In genomic region chr3:46667657-46668056, GRCh38 we compare ENCODE assay signal across 23 cellular contexts. TPM values are rescaled to one million over a fixed set of nuclear protein-coding genes. Genes with fewer than 3 reads are reported as not detected.
A peak's percentile ranks its signal among the peaks of the same experiment; 100 is the strongest.
DNase-seq lines count a peak whose midpoint lies in the region; ATAC-seq and TF ChIP-seq lines count a peak whose summit lies in the region.
"Had no signal": no experiment of that assay in that cellular context is flagged by ENCODE, and none has a peak within 500 bp of the region (broad histone marks: within the 10 kb centered on the region; RNA-seq: fewer than 3 reads in every experiment).

No MANE protein-coding gene starts in this region.

- no peaks in the 10 kb centered on the region for H3K9me3 ChIP-seq in SK-N-SH
- no peaks in the 10 kb centered on the region for H3K9me3 ChIP-seq in gastroesophageal sphincter
- H3K9me3 ChIP-seq: BLaER1, breast epithelium, mucosa of descending colon had no signal

- H3K9me2 ChIP-seq in SK-N-SH, result no peaks in the 10 kb centered on the region

- H4K20me1 ChIP-seq in SK-N-SH (ENCODE audit: insufficient read depth), result no peaks in the 10 kb centered on the region
- H4K20me1 ChIP-seq: BLaER1 had no signal

- no peak overlapping the region for H3K4me2 ChIP-seq in SK-N-SH
- H3K4me2 ChIP-seq: BLaER1, GM23338, hepatocyte, KMS-11 had no signal

- peaks cover 14% of the 10 kb centered on the region for H3K4me1 Mint-ChIP-seq in WTC11
- H3K4me1 Mint-ChIP-seq: activated CD4-positive, alpha-beta T cell treated with anti-CD3 and anti-CD28 coated beads for 36 hours had no signal

- no peaks in the 10 kb centered on the region for H3K36me3 ChIP-seq in SK-N-SH (replicated peaks in 1 of 2; ENCODE audit: control insufficient read depth in 1 of 2, insufficient read depth in 2 of 2, low read length in 1 of 2)
- H3K36me3 ChIP-seq in gastroesophageal sphincter, result no peaks in the 10 kb centered on the region
- H3K36me3 ChIP-seq: BLaER1, breast epithelium had no signal

- no peak for TF ChIP-seq RAD21 in SK-N-SH (IDR thresholded peaks at IDR 0.05; ENCODE audit: low read length)

- WGBS in SK-N-SH (ENCODE audit: low lambda C conversion rate), result 54% methylated on average over 9 of the region's 9 CpGs
- 67% methylated on average over 1 of the region's 9 CpGs; no CpG with 5 or more reads in 1 of the 2 donors for WGBS in gastroesophageal sphincter (ENCODE audit: low coverage in 1 of 2), 2 donors

- POLR2A ChIA-PET in SK-N-SH (lab: Yijun Ruan, JAX), result no interaction called here
- POLR2A ChIA-PET in WTC11 (lab: Charles Lee), result no interaction called here

- TF ChIP-seq CTCF in SK-N-SH (IDR thresholded peaks at IDR 0.05) (no peak), WTC11 (IDR thresholded peaks at IDR 0.05) (no peak), gastroesophageal sphincter (IDR thresholded peaks at IDR 0.05) (no peak)

- H3F3A ChIP-seq in SK-N-SH (replicated peaks; ENCODE audit: insufficient read depth), result no peaks in the 10 kb centered on the region

- no peak for TF ChIP-seq POLR2A in gastroesophageal sphincter (IDR thresholded peaks at IDR 0.05)

- H3K27ac ChIP-seq in SK-N-SH (ENCODE audit: low read depth in 2 of 2, low read length in 1 of 2), result no peak overlapping the region
- H3K27ac ChIP-seq in gastroesophageal sphincter, result no peak overlapping the region
- H3K27ac ChIP-seq: 22Rv1, BLaER1, breast epithelium, dorsolateral prefrontal cortex, hepatocyte, KMS-11 had no signal

- no peaks in the 10 kb centered on the region; the same call in 1 of the 2 replicates for H3K36me3 Mint-ChIP-seq in WTC11

- H3K9ac ChIP-seq in SK-N-SH, result no peak overlapping the region
- H3K9ac ChIP-seq: BLaER1, KMS-11 had no signal

- ATAC-seq in SK-N-SH treated with all-trans-retinoic acid at 6 μM for 48 hours, result no peak
- no peak for ATAC-seq in WTC11
- no peak for ATAC-seq in gastroesophageal sphincter
- ATAC-seq: activated CD4-positive, alpha-beta T cell treated with anti-CD3 and anti-CD28 coated beads for 36 hours; GM12878; GM23338; mucosa of descending colon had no signal

- no peak overlapping the region for H3K4me3 ChIP-seq in SK-N-SH (ENCODE audit: low read depth in 2 of 2, low read length in 1 of 2)
- H3K4me3 ChIP-seq in gastroesophageal sphincter, result no peak overlapping the region
- H3K4me3 ChIP-seq: BLaER1, breast epithelium, dorsolateral prefrontal cortex, GM12878, GM23338, hepatocyte, mucosa of descending colon had no signal

- no peaks in the 10 kb centered on the region; the same call in 1 of the 2 replicates for H3K27me3 Mint-ChIP-seq in WTC11 (ENCODE audit: low read depth)
- H3K27me3 Mint-ChIP-seq: activated CD4-positive, alpha-beta T cell treated with anti-CD3 and anti-CD28 coated beads for 36 hours had no signal

- H3K9me3 Mint-ChIP-seq in WTC11, result no peaks in the 10 kb centered on the region
- H3K9me3 Mint-ChIP-seq: GM23338 had no signal

- H3K4me3 Mint-ChIP-seq in WTC11, result no peak overlapping the region
- H3K4me3 Mint-ChIP-seq: activated CD4-positive, alpha-beta T cell treated with anti-CD3 and anti-CD28 coated beads for 36 hours; GM23338 had no signal

- CTCF ChIA-PET in SK-N-SH (lab: Yijun Ruan, JAX) (interaction anchor here (5.1 kb wide), 1 partner anchor 179 kb away, joined by 54 read pairs; no protein-coding TSS in a partner anchor), WTC11 (lab: Charles Lee) (no interaction called here)

- H3K79me2 ChIP-seq in SK-N-SH (ENCODE audit: insufficient read depth), result no peaks in the 10 kb centered on the region
- H3K79me2 ChIP-seq: hepatocyte had no signal

- H3K27ac Mint-ChIP-seq in WTC11, result no peak overlapping the region; the same call in 1 of the 2 replicates
- H3K27ac Mint-ChIP-seq: activated CD4-positive, alpha-beta T cell treated with anti-CD3 and anti-CD28 coated beads for 36 hours; GM23338 had no signal

- H3K4me1 ChIP-seq in SK-N-SH (ENCODE audit: control insufficient read depth in 1 of 2, insufficient read depth in 2 of 2, low read depth in 1 of 2, low read length in 1 of 2) (peaks cover 0 to 45% of the 10 kb centered on the region in 2 experiments; a peak in 1 of 4 replicates), gastroesophageal sphincter (peaks cover 0 to 29% (median 4%) of the 10 kb centered on the region in 3 donors)

- intact Hi-C loops in posterior vena cava (cut with DNase I), result no loop called here

- no peak for TF ChIP-seq EP300 in SK-N-SH (IDR thresholded peaks at IDR 0.05; ENCODE audit: borderline replicate concordance in 1 of 2, low read depth in 1 of 2, low read length in 1 of 2)
- TF ChIP-seq EP300 in gastroesophageal sphincter (IDR thresholded peaks at IDR 0.05), result no peak

- H2AFZ ChIP-seq in SK-N-SH (ENCODE audit: low read depth), result no peak overlapping the region
- H2AFZ ChIP-seq: GM23338, hepatocyte had no signal

- DNase-seq in SK-N-SH (peak; percentile 4), WTC11 (ENCODE audit: low spot score) (peak; percentile 5), posterior vena cava (ENCODE audit: low spot score) (peak; percentile 66), AG08396 (ENCODE audit: low spot score) (no peak)
- DNase-seq: activated CD4-positive, alpha-beta T cell treated with anti-CD3 and anti-CD28 coated beads for 36 hours; NCI-H1092 treated with DMSO at 0.1 percent for 48 hours; NCI-H2107; NCI-H524 treated with DMSO at 0.1 percent for 48 hours; nucleus accumbens had no signal

- H3K27me3 ChIP-seq in SK-N-SH (ENCODE audit: insufficient read depth) (no peaks in the 10 kb centered on the region), gastroesophageal sphincter (no peaks in the 10 kb centered on the region)
- H3K27me3 ChIP-seq: BLaER1, breast epithelium, dorsolateral prefrontal cortex, hepatocyte had no signal

TF ChIP-seq in SK-N-SH, 30 proteins besides CTCF, POLR2A, EP300 and RAD21 (continues in another document):
- no peak for TF ChIP-seq FOSL2 (IDR thresholded peaks at IDR 0.05; ENCODE audit: borderline replicate concordance, low read depth)
- TF ChIP-seq PBX3 (IDR thresholded peaks at IDR 0.05), result no peak
- no peak for TF ChIP-seq GABPA (IDR thresholded peaks at IDR 0.05; ENCODE audit: low read depth)

TF ChIP-seq in SK-N-SH treated with all-trans-retinoic acid at 6 μM for 48 hours, 23 proteins besides CTCF, POLR2A, EP300 and RAD21 (continues in another document):
- no peak for TF ChIP-seq ZFP30 (CRISPR knock-in tag; IDR thresholded peaks at IDR 0.05)
- TF ChIP-seq CSRNP3 (CRISPR knock-in tag; IDR thresholded peaks at IDR 0.05), result no peak
- TF ChIP-seq ZC3H10 (CRISPR knock-in tag; IDR thresholded peaks at IDR 0.05), result no peak
- no peak for TF ChIP-seq ZNF70 (CRISPR knock-in tag; IDR thresholded peaks at IDR 0.05)
- no peak for TF ChIP-seq TCF4 (CRISPR knock-in tag; IDR thresholded peaks at IDR 0.05; ENCODE audit: borderline replicate concordance)

TF ChIP-seq in WTC11, 78 proteins besides CTCF, POLR2A, EP300 and RAD21 (continues in another document):
- no peak for TF ChIP-seq ZNF396 (CRISPR knock-in tag; IDR thresholded peaks at IDR 0.05; ENCODE audit: borderline replicate concordance)
- TF ChIP-seq SMAD4 (CRISPR knock-in tag; IDR thresholded peaks at IDR 0.05), result no peak
- no peak for TF ChIP-seq ATF6 (CRISPR knock-in tag; IDR thresholded peaks at IDR 0.05)
- TF ChIP-seq ZNF671 (CRISPR knock-in tag; IDR thresholded peaks at IDR 0.05), result no peak
- no peak for TF ChIP-seq ATF3 (CRISPR knock-in tag; conservative IDR thresholded peaks at IDR 0.05)

RNA-seq across cellular contexts. Expression of gene ALS2CL, which starts 25.8 kb away (rescaled TPM):
- polyA plus RNA-seq in SK-N-SH (2012; rRNA removed), result 0.18 and 0.58 TPM in 2 replicates
- 0.03 and 0.10 TPM in 2 replicates for polyA plus RNA-seq in SK-N-SH (2012; cell fraction: cytosol; rRNA removed)
- 1.2 and 1.5 TPM in 2 replicates for polyA plus RNA-seq in SK-N-SH (2012; cell fraction: nucleus; rRNA removed)
- total RNA-seq in WTC11 (2021) (10.2 to 12.6 TPM (median 11.5 TPM) in 3 replicates), posterior vena cava (10 to 100 TPM; 12.1 to 12.5 TPM), gastroesophageal sphincter (10 to 100 TPM in 1 of 4 donors, 1 to 10 TPM in 3; 4.8 to 10.4 (median 9.6) TPM)

RNA-seq across cellular contexts. Expression of gene TMIE, which starts 33.5 kb away (rescaled TPM):
- 0.03 and 0.10 TPM in 2 replicates for polyA plus RNA-seq in SK-N-SH (2012; rRNA removed)
- 0.05 TPM in 2 replicates for polyA plus RNA-seq in SK-N-SH (2012; cell fraction: cytosol; rRNA removed)
- polyA plus RNA-seq in SK-N-SH (2012; cell fraction: nucleus; rRNA removed), result 0.04 and 0.06 TPM in 2 replicates
- total RNA-seq in WTC11 (2021) (0.57 to 1.3 TPM (median 0.69 TPM) in 3 replicates), posterior vena cava (1 to 10 TPM; 1.4 TPM), gastroesophageal sphincter (1 to 10 TPM in 1 of 4 donors, under 1 TPM in 2, not detected in 1; 0.15 to 1.4 (median 0.69) TPM)
- total RNA-seq: breast epithelium, GM12878 had no signal
- polyA plus RNA-seq: GM12878 had no signal

RNA-seq across cellular contexts. Expression of gene PRSS50, which starts 50.0 kb away (rescaled TPM):
- not detected in 2 replicates for polyA plus RNA-seq in SK-N-SH (2012; rRNA removed)
- polyA plus RNA-seq in SK-N-SH (2012; cell fraction: cytosol; rRNA removed), result 0.01 TPM in 1 of 2 replicates, not detected in the other
- 0.18 and 0.32 TPM in 2 replicates for polyA plus RNA-seq in SK-N-SH (2012; cell fraction: nucleus; rRNA removed)
- total RNA-seq in WTC11 (2021) (0.70 to 1.4 TPM (median 1.2 TPM) in 3 replicates), posterior vena cava (not detected), gastroesophageal sphincter (under 1 TPM in 2 of 4 donors, not detected in 2; 0.31 to 0.54 TPM)
- total RNA-seq: activated CD4-positive, alpha-beta T cell treated with anti-CD3 and anti-CD28 coated beads for 36 hours; esophagus mucosa; GM12878; skeletal muscle tissue had no signal

RNA-seq across cellular contexts. Expression of gene FAM240A, which starts 55.3 kb away (rescaled TPM):
- polyA plus RNA-seq in SK-N-SH (2012; rRNA removed), result not detected in 2 replicates
- not detected in 2 replicates for polyA plus RNA-seq in SK-N-SH (2012; cell fraction: cytosol; rRNA removed)
- polyA plus RNA-seq in SK-N-SH (2012; cell fraction: nucleus; rRNA removed), result not detected in 2 replicates
- total RNA-seq in WTC11 (2021), result 0.09 to 0.14 TPM (median 0.13 TPM) in 3 replicates
- total RNA-seq in posterior vena cava, result under 1 TPM in 1 of 2 donors, not detected in 1; 0.28 TPM
- total RNA-seq in gastroesophageal sphincter, result not detected
- total RNA-seq: activated CD4-positive, alpha-beta T cell treated with anti-CD3 and anti-CD28 coated beads for 36 hours; breast epithelium; esophagus mucosa; GM12878; GM23338; hepatocyte; kidney epithelial cell; mucosa of descending colon; skeletal muscle tissue had no signal
- polyA plus RNA-seq: GM12878, hepatocyte had no signal
